In the genomic region with DNA sequence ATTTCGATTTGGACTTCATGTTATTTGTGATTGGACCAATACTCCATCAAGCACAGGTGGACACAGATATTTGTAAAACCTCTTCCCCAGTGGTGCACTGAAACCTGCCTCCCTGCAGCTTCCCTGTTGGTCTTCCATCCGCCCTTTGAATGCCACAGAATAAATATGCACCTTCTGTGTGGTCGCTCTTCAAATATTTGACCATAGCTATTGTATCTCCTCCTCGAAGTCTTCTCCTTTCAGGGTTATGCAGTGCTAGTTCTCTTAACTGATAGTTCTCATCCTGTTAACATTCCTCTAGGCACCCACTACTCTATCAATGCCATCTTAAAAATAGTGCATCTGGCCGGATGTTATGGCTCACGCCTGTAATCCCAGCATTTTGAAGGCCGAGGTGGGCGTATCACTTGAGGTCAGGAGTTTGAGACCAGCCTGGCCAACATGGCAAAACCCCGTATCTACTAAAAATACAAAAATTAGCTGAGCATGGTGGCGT, we compare ENCODE assay signal across 1 cellular context.
TF ChIP-seq lines count a peak whose summit lies in the region.

No MANE protein-coding gene starts in this region.

TF ChIP-seq in HepG2, 621 proteins besides CTCF, POLR2A, EP300 and RAD21 (continued from another document and continues in another):
- no peak for TF ChIP-seq ZNF138 (CRISPR knock-in tag; IDR thresholded peaks at IDR 0.05; ENCODE audit: low read depth)
- no peak for TF ChIP-seq NCOA1 (CRISPR knock-in tag; IDR thresholded peaks at IDR 0.05)
- no peak for TF ChIP-seq FOSL1 (CRISPR knock-in tag; IDR thresholded peaks at IDR 0.05; ENCODE audit: borderline replicate concordance)
- TF ChIP-seq ZNF772 (CRISPR knock-in tag; IDR thresholded peaks at IDR 0.05) = 0 out of 2 replicates have a peak, but pooled peaks have one; percentile 80
- peak; percentile 62 for TF ChIP-seq GFI1 (CRISPR knock-in tag; IDR thresholded peaks at IDR 0.05; ENCODE audit: borderline replicate concordance)
- no peak for TF ChIP-seq HNRNPH1 (optimal IDR thresholded peaks at IDR 0.05; ENCODE audit: low read depth, low read length)
- TF ChIP-seq MAF1 (CRISPR knock-in tag; IDR thresholded peaks at IDR 0.05; ENCODE audit: borderline replicate concordance) = peak; percentile 81; the same call in 1 of the 2 replicates
- 0 out of 2 replicates have a peak, but pooled peaks have one; percentile 68 for TF ChIP-seq IRF9 (CRISPR knock-in tag; IDR thresholded peaks at IDR 0.05; ENCODE audit: borderline replicate concordance)
- TF ChIP-seq ZNF530 (CRISPR knock-in tag; IDR thresholded peaks at IDR 0.05; ENCODE audit: low read depth) = no peak
- peak; percentile 70; the same call in 1 of the 2 replicates for TF ChIP-seq JUNB (CRISPR knock-in tag; IDR thresholded peaks at IDR 0.05; ENCODE audit: borderline replicate concordance)
- TF ChIP-seq ZNF644 (CRISPR knock-in tag; IDR thresholded peaks at IDR 0.05; ENCODE audit: low read depth) = peak; percentile 68; the same call in 1 of the 2 replicates
- 0 out of 2 replicates have a peak, but pooled peaks have one; percentile 40 for TF ChIP-seq SNAPC5 (CRISPR knock-in tag; IDR thresholded peaks at IDR 0.05; ENCODE audit: borderline replicate concordance)
- peak; percentile 67; the same call in 1 of the 2 replicates for TF ChIP-seq PRDM10 (CRISPR knock-in tag; IDR thresholded peaks at IDR 0.05; ENCODE audit: low read depth)
- no peak for TF ChIP-seq FOXM1 (CRISPR knock-in tag; IDR thresholded peaks at IDR 0.05)
- peak; percentile 40; the same call in 1 of the 2 replicates for TF ChIP-seq ONECUT2 (CRISPR knock-in tag; IDR thresholded peaks at IDR 0.05)
- peak; percentile 70; the same call in 1 of the 2 replicates for TF ChIP-seq KDM6A (CRISPR knock-in tag; IDR thresholded peaks at IDR 0.05; ENCODE audit: low read depth)
- TF ChIP-seq ARNT2 (CRISPR knock-in tag; IDR thresholded peaks at IDR 0.05; ENCODE audit: low read depth) = peak; percentile 68
- TF ChIP-seq BCL6 (CRISPR knock-in tag; IDR thresholded peaks at IDR 0.05) = peak; percentile 95
- no peak for TF ChIP-seq ZBTB49 (CRISPR knock-in tag; IDR thresholded peaks at IDR 0.05; ENCODE audit: borderline replicate concordance)
- no peak for TF ChIP-seq NCOA5 (CRISPR knock-in tag; IDR thresholded peaks at IDR 0.05)
- TF ChIP-seq SRSF1 (optimal IDR thresholded peaks at IDR 0.05; ENCODE audit: low read depth, low read length) = no peak
- no peak for TF ChIP-seq CBX2 (IDR thresholded peaks at IDR 0.05; ENCODE audit: low read depth, low read length)
- TF ChIP-seq CBX2 (CRISPR knock-in tag; IDR thresholded peaks at IDR 0.05; ENCODE audit: low read depth) = peak; percentile 60; the same call in 1 of the 2 replicates
- TF ChIP-seq YEATS2 (CRISPR knock-in tag; IDR thresholded peaks at IDR 0.05; ENCODE audit: borderline replicate concordance) = no peak
- TF ChIP-seq FOXJ3 (CRISPR knock-in tag; IDR thresholded peaks at IDR 0.05; ENCODE audit: borderline replicate concordance) = peak; percentile 97; the same call in 1 of the 2 replicates
- peak; percentile 29; the same call in 1 of the 2 replicates for TF ChIP-seq HNF4G (IDR thresholded peaks at IDR 0.05; ENCODE audit: borderline replicate concordance, low read depth, low read length)
- peak; percentile 74; the same call in 1 of the 2 replicates for TF ChIP-seq HNF4G (CRISPR knock-in tag; IDR thresholded peaks at IDR 0.05; ENCODE audit: borderline replicate concordance, low read depth)
- peak; percentile 95 for TF ChIP-seq RCOR2 (CRISPR knock-in tag; IDR thresholded peaks at IDR 0.05)
- no peak for TF ChIP-seq PHF5A (CRISPR knock-in tag; IDR thresholded peaks at IDR 0.05; ENCODE audit: low read depth, unreplicated experiment)
- TF ChIP-seq POLR2AphosphoS2 (IDR thresholded peaks at IDR 0.05; ENCODE audit: low read depth, low read length) = no peak
- TF ChIP-seq ZNF12 (CRISPR knock-in tag; IDR thresholded peaks at IDR 0.05) = peak; percentile 87
- TF ChIP-seq CBX5 (CRISPR knock-in tag; IDR thresholded peaks at IDR 0.05; ENCODE audit: borderline replicate concordance) = peak; percentile 54; the same call in 1 of the 2 replicates
- TF ChIP-seq CCAR2 (optimal IDR thresholded peaks at IDR 0.05; ENCODE audit: low read depth, low read length) = no peak
- TF ChIP-seq GABPA (IDR thresholded peaks at IDR 0.05; ENCODE audit: low read depth, low read length) = no peak
- TF ChIP-seq GABPA (CRISPR knock-in tag; IDR thresholded peaks at IDR 0.05; ENCODE audit: low read depth) = peak; percentile 54
- no peak for TF ChIP-seq FLYWCH1 (CRISPR knock-in tag; IDR thresholded peaks at IDR 0.05)
- TF ChIP-seq TBX2 (CRISPR knock-in tag; IDR thresholded peaks at IDR 0.05; ENCODE audit: borderline replicate concordance) = peak; percentile 98
- no peak for TF ChIP-seq ZNF251 (CRISPR knock-in tag; IDR thresholded peaks at IDR 0.05)
- TF ChIP-seq MBNL3 (CRISPR knock-in tag; conservative IDR thresholded peaks at IDR 0.05) = no peak
- TF ChIP-seq DNMT1 (CRISPR knock-in tag; IDR thresholded peaks at IDR 0.05) = no peak
- TF ChIP-seq, protein P1, sequence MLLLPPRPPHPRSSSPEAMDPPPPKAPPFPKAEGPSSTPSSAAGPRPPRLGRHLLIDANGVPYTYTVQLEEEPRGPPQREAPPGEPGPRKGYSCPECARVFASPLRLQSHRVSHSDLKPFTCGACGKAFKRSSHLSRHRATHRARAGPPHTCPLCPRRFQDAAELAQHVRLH (CRISPR knock-in tag; IDR thresholded peaks at IDR 0.05; ENCODE audit: borderline replicate concordance, low read depth) = no peak
- no peak for TF ChIP-seq MTF1 (CRISPR knock-in tag; IDR thresholded peaks at IDR 0.05)
- TF ChIP-seq BRD4 (CRISPR knock-in tag; IDR thresholded peaks at IDR 0.05) = peak; percentile 72; the same call in 1 of the 2 replicates
- TF ChIP-seq ZNF512 (CRISPR knock-in tag; IDR thresholded peaks at IDR 0.05) = no peak
- TF ChIP-seq IKZF1 (IDR thresholded peaks at IDR 0.05) = no peak
- TF ChIP-seq ESRRA (CRISPR knock-in tag; IDR thresholded peaks at IDR 0.05; ENCODE audit: low read depth) = peak; percentile 21; the same call in 1 of the 2 replicates
- no peak for TF ChIP-seq ZBTB21 (CRISPR knock-in tag; IDR thresholded peaks at IDR 0.05)
- TF ChIP-seq GTF2F1 (IDR thresholded peaks at IDR 0.05; ENCODE audit: low read length) = no peak
- TF ChIP-seq ZSCAN21 (CRISPR knock-in tag; IDR thresholded peaks at IDR 0.05; ENCODE audit: borderline replicate concordance) = peak; percentile 36; the same call in 1 of the 2 replicates
- TF ChIP-seq TEAD2 (CRISPR knock-in tag; IDR thresholded peaks at IDR 0.05) = no peak
- TF ChIP-seq, protein P2, sequence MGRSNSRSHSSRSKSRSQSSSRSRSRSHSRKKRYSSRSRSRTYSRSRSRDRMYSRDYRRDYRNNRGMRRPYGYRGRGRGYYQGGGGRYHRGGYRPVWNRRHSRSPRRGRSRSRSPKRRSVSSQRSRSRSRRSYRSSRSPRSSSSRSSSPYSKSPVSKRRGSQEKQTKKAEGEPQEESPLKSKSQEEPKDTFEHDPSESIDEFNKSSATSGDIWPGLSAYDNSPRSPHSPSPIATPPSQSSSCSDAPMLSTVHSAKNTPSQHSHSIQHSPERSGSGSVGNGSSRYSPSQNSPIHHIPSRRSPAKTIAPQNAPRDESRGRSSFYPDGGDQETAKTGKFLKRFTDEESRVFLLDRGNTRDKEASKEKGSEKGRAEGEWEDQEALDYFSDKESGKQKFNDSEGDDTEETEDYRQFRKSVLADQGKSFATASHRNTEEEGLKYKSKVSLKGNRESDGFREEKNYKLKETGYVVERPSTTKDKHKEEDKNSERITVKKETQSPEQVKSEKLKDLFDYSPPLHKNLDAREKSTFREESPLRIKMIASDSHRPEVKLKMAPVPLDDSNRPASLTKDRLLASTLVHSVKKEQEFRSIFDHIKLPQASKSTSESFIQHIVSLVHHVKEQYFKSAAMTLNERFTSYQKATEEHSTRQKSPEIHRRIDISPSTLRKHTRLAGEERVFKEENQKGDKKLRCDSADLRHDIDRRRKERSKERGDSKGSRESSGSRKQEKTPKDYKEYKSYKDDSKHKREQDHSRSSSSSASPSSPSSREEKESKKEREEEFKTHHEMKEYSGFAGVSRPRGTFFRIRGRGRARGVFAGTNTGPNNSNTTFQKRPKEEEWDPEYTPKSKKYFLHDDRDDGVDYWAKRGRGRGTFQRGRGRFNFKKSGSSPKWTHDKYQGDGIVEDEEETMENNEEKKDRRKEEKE (IDR thresholded peaks at IDR 0.05) = no peak
- TF ChIP-seq ZZZ3 (CRISPR knock-in tag; IDR thresholded peaks at IDR 0.05; ENCODE audit: borderline replicate concordance) = 0 out of 2 replicates have a peak, but pooled peaks have one; percentile 68
- TF ChIP-seq ZNF260 (CRISPR knock-in tag; IDR thresholded peaks at IDR 0.05; ENCODE audit: borderline replicate concordance, low read depth) = no peak
